9 cellular contexts compared by ENCODE assay signal in the genomic region with DNA sequence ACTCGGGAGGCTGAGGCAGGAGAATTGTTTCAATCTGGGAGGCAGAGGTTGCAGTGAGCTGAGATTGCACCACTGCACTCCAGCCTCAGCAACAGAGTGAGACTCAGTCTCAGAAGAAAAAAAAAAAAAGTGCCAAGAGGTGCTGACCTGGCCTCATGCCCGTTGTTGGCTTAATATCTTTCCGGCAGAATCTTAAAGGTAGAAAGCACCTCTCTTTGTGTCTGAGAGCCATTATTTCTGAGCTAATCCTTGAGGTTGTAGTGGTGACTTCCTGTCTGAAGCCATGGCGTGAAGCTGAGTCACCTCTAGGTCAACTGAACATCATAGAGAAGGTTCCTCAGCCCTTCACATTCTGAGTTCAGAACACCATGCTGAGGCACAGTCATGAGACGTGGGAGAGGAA.
DNase-seq lines count a peak whose midpoint lies in the region; ATAC-seq and TF ChIP-seq lines count a peak whose summit lies in the region.
"Had no signal": no experiment of that assay in that cellular context is flagged by ENCODE, and none has a peak within 500 bp of the region (broad histone marks: within the 10 kb centered on the region; RNA-seq: fewer than 3 reads in every experiment).

No MANE protein-coding gene starts in this region.

- H3K27me3 Mint-ChIP-seq in activated naive CD4-positive, alpha-beta T cell treated with anti-CD3 and anti-CD28 coated beads for 36 hours (ENCODE audit: low read depth): no peaks in the 10 kb centered on the region

- H3K4me3 ChIP-seq in KMS-11 (IDR thresholded peaks at IDR 0.05; ENCODE audit: insufficient read depth, low read depth, low read length): no peak overlapping the region
- no peak overlapping the region for H3K4me3 ChIP-seq in osteoblast (ENCODE audit: insufficient read depth, low read length)

- no peaks in the 10 kb centered on the region for H3K9me3 ChIP-seq in osteoblast (ENCODE audit: low read depth, low read length)

- no peaks in the 10 kb centered on the region for H3K36me3 Mint-ChIP-seq in activated naive CD4-positive, alpha-beta T cell treated with anti-CD3 and anti-CD28 coated beads for 36 hours (ENCODE audit: low read depth)

- H3K4me1 ChIP-seq in KMS-11 (ENCODE audit: low read depth, poor library complexity, severe bottlenecking) (peaks cover 12% of the 10 kb centered on the region), osteoblast (ENCODE audit: insufficient read depth, low read length) (no peaks in the 10 kb centered on the region)

- ATAC-seq in GM21515 (IDR thresholded peaks at IDR 0.05; ENCODE audit: unreplicated experiment) (no peak), GM19351 (IDR thresholded peaks at IDR 0.05; ENCODE audit: unreplicated experiment) (no peak)

- no peak overlapping the region for H3K4me3 Mint-ChIP-seq in activated naive CD4-positive, alpha-beta T cell treated with anti-CD3 and anti-CD28 coated beads for 36 hours
- H3K4me3 Mint-ChIP-seq: memory B cell had no signal

- no peak overlapping the region for H3K27ac Mint-ChIP-seq in activated naive CD4-positive, alpha-beta T cell treated with anti-CD3 and anti-CD28 coated beads for 36 hours
- H3K27ac Mint-ChIP-seq: memory B cell had no signal

- H4K20me1 ChIP-seq in KMS-11 (ENCODE audit: insufficient read depth) (no peaks in the 10 kb centered on the region), osteoblast (ENCODE audit: insufficient read depth, low read length) (no peaks in the 10 kb centered on the region)

- no peaks in the 10 kb centered on the region for H3K36me3 ChIP-seq in KMS-11 (ENCODE audit: insufficient read depth)
- H3K36me3 ChIP-seq in osteoblast (ENCODE audit: insufficient read depth, low read length): peaks cover 42% of the 10 kb centered on the region

- peak overlapping the region; percentile 17; the same call in 1 of the 2 replicates for H3K27ac ChIP-seq in KMS-11
- peak overlapping the region; percentile 15 for H3K27ac ChIP-seq in osteoblast (ENCODE audit: low read depth, low read length)

- intact Hi-C loops in activated naive CD4-positive, alpha-beta T cell treated with anti-CD3 and anti-CD28 coated beads for 36 hours (cut with micrococcal nuclease): no loop called here

- H2AFZ ChIP-seq in KMS-11 (ENCODE audit: low read depth) (no peak overlapping the region), osteoblast (ENCODE audit: low read length) (no peak overlapping the region)

- H3K27me3 ChIP-seq in KMS-11 (ENCODE audit: insufficient read depth, low read depth): no peaks in the 10 kb centered on the region
- no peaks in the 10 kb centered on the region for H3K27me3 ChIP-seq in osteoblast (ENCODE audit: insufficient read depth, low read length)

- no peaks in the 10 kb centered on the region for H3K79me2 ChIP-seq in KMS-11 (ENCODE audit: insufficient read depth, low read depth)
- H3K79me2 ChIP-seq in osteoblast (ENCODE audit: insufficient read depth, low read length): no peaks in the 10 kb centered on the region

- H3K4me1 Mint-ChIP-seq in activated naive CD4-positive, alpha-beta T cell treated with anti-CD3 and anti-CD28 coated beads for 36 hours (ENCODE audit: low read depth): peaks cover 10% of the 10 kb centered on the region
- H3K4me1 Mint-ChIP-seq: memory B cell had no signal

- H3K9me3 Mint-ChIP-seq in activated naive CD4-positive, alpha-beta T cell treated with anti-CD3 and anti-CD28 coated beads for 36 hours: no peaks in the 10 kb centered on the region
- H3K9me3 Mint-ChIP-seq: memory B cell had no signal

- peak; percentile 35 for DNase-seq in activated naive CD4-positive, alpha-beta T cell treated with anti-CD3 and anti-CD28 coated beads for 36 hours
- DNase-seq in activated naive CD4-positive, alpha-beta T cell (lab: John Stamatoyannopoulos, UW): no peak
- DNase-seq in amniotic epithelial cell (ENCODE audit: low read depth): peak; percentile 39
- DNase-seq in osteoblast (ENCODE audit: insufficient read length, low spot score, missing footprints): peak; percentile 92
- no peak for DNase-seq in T1000 (lab: John Stamatoyannopoulos, UW)

- CTCF ChIA-PET in activated naive CD4-positive, alpha-beta T cell treated with anti-CD3 and anti-CD28 coated beads for 36 hours (lab: Charles Lee): no interaction called here

- H3K4me2 ChIP-seq in KMS-11 (no peak overlapping the region), osteoblast (ENCODE audit: insufficient read depth, low read length) (no peak overlapping the region)

- H3K9ac ChIP-seq in KMS-11: no peak overlapping the region

- TF ChIP-seq CTCF in KMS-11 (conservative IDR thresholded peaks at IDR 0.05; ENCODE audit: low read depth, low read length) (no peak), osteoblast (IDR thresholded peaks at IDR 0.05; ENCODE audit: extremely low read depth, low read depth, low read length) (no peak)

Comparison
In these comparisons a context has a peak if more than half of its experiments do, and no peak if none do; other contexts are left out.
1. DNase-seq: peak in activated naive CD4-positive, alpha-beta T cell treated with anti-CD3 and anti-CD28 coated beads for 36 hours (single experiment), amniotic epithelial cell (single experiment) and osteoblast (single experiment); none in activated naive CD4-positive, alpha-beta T cell (0 of 4) and T1000 (single experiment).